Comparison of ENCODE assay signal across 1 cellular context in genomic region chrX:72309297-72310071, GRCh38.
A peak's percentile ranks its signal among the peaks of the same experiment; 100 is the strongest.
TF ChIP-seq lines count a peak whose summit lies in the region.

No MANE protein-coding gene starts in this region.

TF ChIP-seq in K562, 482 proteins besides CTCF, POLR2A, EP300 and RAD21 (continued from another document and continues in another):
- 0 out of 2 replicates have a peak, but pooled peaks have one; percentile 19 for TF ChIP-seq MGA (IDR thresholded peaks at IDR 0.05)
- TF ChIP-seq, protein P1, sequence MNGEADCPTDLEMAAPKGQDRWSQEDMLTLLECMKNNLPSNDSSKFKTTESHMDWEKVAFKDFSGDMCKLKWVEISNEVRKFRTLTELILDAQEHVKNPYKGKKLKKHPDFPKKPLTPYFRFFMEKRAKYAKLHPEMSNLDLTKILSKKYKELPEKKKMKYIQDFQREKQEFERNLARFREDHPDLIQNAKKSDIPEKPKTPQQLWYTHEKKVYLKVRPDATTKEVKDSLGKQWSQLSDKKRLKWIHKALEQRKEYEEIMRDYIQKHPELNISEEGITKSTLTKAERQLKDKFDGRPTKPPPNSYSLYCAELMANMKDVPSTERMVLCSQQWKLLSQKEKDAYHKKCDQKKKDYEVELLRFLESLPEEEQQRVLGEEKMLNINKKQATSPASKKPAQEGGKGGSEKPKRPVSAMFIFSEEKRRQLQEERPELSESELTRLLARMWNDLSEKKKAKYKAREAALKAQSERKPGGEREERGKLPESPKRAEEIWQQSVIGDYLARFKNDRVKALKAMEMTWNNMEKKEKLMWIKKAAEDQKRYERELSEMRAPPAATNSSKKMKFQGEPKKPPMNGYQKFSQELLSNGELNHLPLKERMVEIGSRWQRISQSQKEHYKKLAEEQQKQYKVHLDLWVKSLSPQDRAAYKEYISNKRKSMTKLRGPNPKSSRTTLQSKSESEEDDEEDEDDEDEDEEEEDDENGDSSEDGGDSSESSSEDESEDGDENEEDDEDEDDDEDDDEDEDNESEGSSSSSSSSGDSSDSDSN (IDR thresholded peaks at IDR 0.05; ENCODE audit: borderline replicate concordance in 1 of 2, low read depth in 2 of 2, low read length in 2 of 2) = 0 out of 4 replicates have a peak, but pooled peaks of 1 of the 2 experiments have one; percentile 8
- TF ChIP-seq, protein P2, sequence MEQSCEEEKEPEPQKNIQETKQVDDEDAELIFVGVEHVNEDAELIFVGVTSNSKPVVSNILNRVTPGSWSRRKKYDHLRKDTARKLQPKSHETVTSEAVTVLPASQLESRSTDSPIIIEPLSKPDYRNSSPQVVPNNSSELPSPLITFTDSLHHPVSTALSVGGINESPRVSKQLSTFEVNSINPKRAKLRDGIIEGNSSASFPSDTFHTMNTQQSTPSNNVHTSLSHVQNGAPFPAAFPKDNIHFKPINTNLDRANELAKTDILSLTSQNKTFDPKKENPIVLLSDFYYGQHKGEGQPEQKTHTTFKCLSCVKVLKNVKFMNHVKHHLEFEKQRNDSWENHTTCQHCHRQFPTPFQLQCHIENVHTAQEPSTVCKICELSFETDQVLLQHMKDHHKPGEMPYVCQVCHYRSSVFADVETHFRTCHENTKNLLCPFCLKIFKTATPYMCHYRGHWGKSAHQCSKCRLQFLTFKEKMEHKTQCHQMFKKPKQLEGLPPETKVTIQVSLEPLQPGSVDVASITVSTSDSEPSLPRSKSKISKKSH (CRISPR knock-in tag; IDR thresholded peaks at IDR 0.05) = no peak
- no peak for TF ChIP-seq ZNF830 (CRISPR knock-in tag; IDR thresholded peaks at IDR 0.05)
- no peak for TF ChIP-seq HNRNPK (IDR thresholded peaks at IDR 0.05; ENCODE audit: low read depth, low read length, poor library complexity, severe bottlenecking)
- TF ChIP-seq HLTF (IDR thresholded peaks at IDR 0.05) = no peak
- TF ChIP-seq ZNF699 (CRISPR knock-in tag; IDR thresholded peaks at IDR 0.05; ENCODE audit: insufficient replicate concordance) = no peak
- no peak for TF ChIP-seq XRCC4 (IDR thresholded peaks at IDR 0.05; ENCODE audit: extremely low read depth, insufficient read depth, insufficient read length)
- TF ChIP-seq SUPT5H (IDR thresholded peaks at IDR 0.05) = no peak
- TF ChIP-seq MTF1 (CRISPR knock-in tag; IDR thresholded peaks at IDR 0.05; ENCODE audit: borderline replicate concordance) = no peak
- no peak for TF ChIP-seq MAFG (tag; conservative IDR thresholded peaks at IDR 0.05)
- TF ChIP-seq, protein P3, sequence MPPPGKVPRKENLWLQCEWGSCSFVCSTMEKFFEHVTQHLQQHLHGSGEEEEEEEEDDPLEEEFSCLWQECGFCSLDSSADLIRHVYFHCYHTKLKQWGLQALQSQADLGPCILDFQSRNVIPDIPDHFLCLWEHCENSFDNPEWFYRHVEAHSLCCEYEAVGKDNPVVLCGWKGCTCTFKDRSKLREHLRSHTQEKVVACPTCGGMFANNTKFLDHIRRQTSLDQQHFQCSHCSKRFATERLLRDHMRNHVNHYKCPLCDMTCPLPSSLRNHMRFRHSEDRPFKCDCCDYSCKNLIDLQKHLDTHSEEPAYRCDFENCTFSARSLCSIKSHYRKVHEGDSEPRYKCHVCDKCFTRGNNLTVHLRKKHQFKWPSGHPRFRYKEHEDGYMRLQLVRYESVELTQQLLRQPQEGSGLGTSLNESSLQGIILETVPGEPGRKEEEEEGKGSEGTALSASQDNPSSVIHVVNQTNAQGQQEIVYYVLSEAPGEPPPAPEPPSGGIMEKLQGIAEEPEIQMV (tag; conservative IDR thresholded peaks at IDR 0.05; ENCODE audit: low read depth) = no peak
- TF ChIP-seq BCOR (IDR thresholded peaks at IDR 0.05) = 0 out of 2 replicates have a peak, but pooled peaks have one; percentile 23
- TF ChIP-seq FOXP4 (CRISPR knock-in tag; IDR thresholded peaks at IDR 0.05; ENCODE audit: borderline replicate concordance) = no peak
- TF ChIP-seq, protein P4, sequence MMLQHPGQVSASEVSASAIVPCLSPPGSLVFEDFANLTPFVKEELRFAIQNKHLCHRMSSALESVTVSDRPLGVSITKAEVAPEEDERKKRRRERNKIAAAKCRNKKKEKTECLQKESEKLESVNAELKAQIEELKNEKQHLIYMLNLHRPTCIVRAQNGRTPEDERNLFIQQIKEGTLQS (IDR thresholded peaks at IDR 0.05) = no peak
- TF ChIP-seq, protein P4 (CRISPR knock-in tag; conservative IDR thresholded peaks at IDR 0.05) = no peak
- TF ChIP-seq TCF7 (IDR thresholded peaks at IDR 0.05; ENCODE audit: borderline replicate concordance) = no peak
- no peak for TF ChIP-seq EGR1 (conservative IDR thresholded peaks at IDR 0.05)
- TF ChIP-seq, protein P5, sequence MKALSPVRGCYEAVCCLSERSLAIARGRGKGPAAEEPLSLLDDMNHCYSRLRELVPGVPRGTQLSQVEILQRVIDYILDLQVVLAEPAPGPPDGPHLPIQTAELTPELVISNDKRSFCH (CRISPR knock-in tag; IDR thresholded peaks at IDR 0.05) = no peak
- TF ChIP-seq, protein P5 (tag; IDR thresholded peaks at IDR 0.05) = no peak
- TF ChIP-seq, protein P6, sequence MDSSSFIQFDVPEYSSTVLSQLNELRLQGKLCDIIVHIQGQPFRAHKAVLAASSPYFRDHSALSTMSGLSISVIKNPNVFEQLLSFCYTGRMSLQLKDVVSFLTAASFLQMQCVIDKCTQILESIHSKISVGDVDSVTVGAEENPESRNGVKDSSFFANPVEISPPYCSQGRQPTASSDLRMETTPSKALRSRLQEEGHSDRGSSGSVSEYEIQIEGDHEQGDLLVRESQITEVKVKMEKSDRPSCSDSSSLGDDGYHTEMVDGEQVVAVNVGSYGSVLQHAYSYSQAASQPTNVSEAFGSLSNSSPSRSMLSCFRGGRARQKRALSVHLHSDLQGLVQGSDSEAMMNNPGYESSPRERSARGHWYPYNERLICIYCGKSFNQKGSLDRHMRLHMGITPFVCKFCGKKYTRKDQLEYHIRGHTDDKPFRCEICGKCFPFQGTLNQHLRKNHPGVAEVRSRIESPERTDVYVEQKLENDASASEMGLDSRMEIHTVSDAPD (CRISPR knock-in tag; IDR thresholded peaks at IDR 0.05) = no peak
- peak; percentile 70 for TF ChIP-seq RBM25 (IDR thresholded peaks at IDR 0.05; ENCODE audit: low read depth, low read length, severe bottlenecking)
- TF ChIP-seq KDM1A (IDR thresholded peaks at IDR 0.05) = peak in 1 of 2 experiments; percentile 55; a peak in 3 of 4 replicates
- TF ChIP-seq NONO (IDR thresholded peaks at IDR 0.05; ENCODE audit: low read depth in 2 of 2, low read length in 1 of 2) = no peak
- TF ChIP-seq MEIS2 (IDR thresholded peaks at IDR 0.05; ENCODE audit: partially characterized antibody) = no peak
- TF ChIP-seq PCBP1 (IDR thresholded peaks at IDR 0.05; ENCODE audit: low read depth, low read length, poor library complexity, severe bottlenecking) = no peak
- no peak for TF ChIP-seq PRPF4 (IDR thresholded peaks at IDR 0.05; ENCODE audit: insufficient read depth, low read depth, low read length, poor library complexity, severe bottlenecking)
- no peak for TF ChIP-seq ZSCAN32 (CRISPR knock-in tag; IDR thresholded peaks at IDR 0.05)
- TF ChIP-seq FOXM1 (IDR thresholded peaks at IDR 0.05; ENCODE audit: low read depth) = no peak
- TF ChIP-seq FOXM1 (CRISPR knock-in tag; IDR thresholded peaks at IDR 0.05; ENCODE audit: low read depth) = no peak
- no peak for TF ChIP-seq ZNF174 (CRISPR knock-in tag; IDR thresholded peaks at IDR 0.05)
- TF ChIP-seq FOXP1 (CRISPR knock-in tag; IDR thresholded peaks at IDR 0.05) = no peak
- no peak for TF ChIP-seq NR2F6 (CRISPR knock-in tag; IDR thresholded peaks at IDR 0.05)
